Comparison of ENCODE assay signal across 1 cellular context in the genomic region with DNA sequence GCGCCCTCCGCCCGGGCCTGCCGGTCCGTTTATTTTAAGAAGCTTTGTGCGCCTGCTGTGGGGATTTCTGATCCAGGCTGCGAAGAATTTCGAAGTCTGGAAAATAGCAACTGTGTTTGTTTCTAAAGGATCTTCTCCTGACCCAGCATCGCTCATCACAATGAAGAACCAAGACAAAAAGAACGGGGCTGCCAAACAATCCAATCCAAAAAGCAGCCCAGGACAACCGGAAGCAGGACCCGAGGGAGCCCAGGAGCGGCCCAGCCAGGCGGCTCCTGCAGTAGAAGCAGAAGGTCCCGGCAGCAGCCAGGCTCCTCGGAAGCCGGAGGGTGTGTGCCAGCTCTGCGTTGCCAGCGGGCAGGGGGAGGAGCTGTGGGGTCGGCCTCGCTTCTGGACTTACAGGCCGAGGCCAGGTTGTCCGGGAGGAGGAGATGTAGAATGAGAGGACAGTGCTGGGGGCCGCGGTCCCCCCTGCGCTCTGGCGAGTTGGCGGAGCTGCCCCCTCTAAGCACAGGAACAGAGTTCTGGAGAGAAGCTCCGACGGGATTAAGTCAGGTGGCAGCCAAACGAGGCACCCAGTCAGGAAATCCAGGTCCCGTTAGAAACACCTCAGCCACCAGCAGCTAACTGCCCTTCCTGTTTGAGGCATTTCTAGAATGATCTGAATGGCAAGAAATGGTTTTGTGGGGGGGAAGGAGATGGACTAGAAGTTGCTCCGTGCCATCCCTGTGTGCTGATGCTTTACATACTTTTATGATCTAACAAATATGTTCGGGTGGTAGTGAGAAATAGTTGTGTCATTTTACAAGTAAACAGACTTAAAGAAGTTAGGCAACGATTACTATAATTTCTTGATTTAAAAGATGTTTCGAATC.
TF ChIP-seq lines count a peak whose summit lies in the region.

No MANE protein-coding gene starts in this region.

TF ChIP-seq in neural cell, 6 proteins besides CTCF, POLR2A, EP300 and RAD21 (continued from another document):
- TF ChIP-seq, protein P1, sequence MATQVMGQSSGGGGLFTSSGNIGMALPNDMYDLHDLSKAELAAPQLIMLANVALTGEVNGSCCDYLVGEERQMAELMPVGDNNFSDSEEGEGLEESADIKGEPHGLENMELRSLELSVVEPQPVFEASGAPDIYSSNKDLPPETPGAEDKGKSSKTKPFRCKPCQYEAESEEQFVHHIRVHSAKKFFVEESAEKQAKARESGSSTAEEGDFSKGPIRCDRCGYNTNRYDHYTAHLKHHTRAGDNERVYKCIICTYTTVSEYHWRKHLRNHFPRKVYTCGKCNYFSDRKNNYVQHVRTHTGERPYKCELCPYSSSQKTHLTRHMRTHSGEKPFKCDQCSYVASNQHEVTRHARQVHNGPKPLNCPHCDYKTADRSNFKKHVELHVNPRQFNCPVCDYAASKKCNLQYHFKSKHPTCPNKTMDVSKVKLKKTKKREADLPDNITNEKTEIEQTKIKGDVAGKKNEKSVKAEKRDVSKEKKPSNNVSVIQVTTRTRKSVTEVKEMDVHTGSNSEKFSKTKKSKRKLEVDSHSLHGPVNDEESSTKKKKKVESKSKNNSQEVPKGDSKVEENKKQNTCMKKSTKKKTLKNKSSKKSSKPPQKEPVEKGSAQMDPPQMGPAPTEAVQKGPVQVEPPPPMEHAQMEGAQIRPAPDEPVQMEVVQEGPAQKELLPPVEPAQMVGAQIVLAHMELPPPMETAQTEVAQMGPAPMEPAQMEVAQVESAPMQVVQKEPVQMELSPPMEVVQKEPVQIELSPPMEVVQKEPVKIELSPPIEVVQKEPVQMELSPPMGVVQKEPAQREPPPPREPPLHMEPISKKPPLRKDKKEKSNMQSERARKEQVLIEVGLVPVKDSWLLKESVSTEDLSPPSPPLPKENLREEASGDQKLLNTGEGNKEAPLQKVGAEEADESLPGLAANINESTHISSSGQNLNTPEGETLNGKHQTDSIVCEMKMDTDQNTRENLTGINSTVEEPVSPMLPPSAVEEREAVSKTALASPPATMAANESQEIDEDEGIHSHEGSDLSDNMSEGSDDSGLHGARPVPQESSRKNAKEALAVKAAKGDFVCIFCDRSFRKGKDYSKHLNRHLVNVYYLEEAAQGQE (IDR thresholded peaks at IDR 0.05; ENCODE audit: borderline replicate concordance): no peak
